Comparison of ENCODE assay signal across 23 cellular contexts in the genomic region with DNA sequence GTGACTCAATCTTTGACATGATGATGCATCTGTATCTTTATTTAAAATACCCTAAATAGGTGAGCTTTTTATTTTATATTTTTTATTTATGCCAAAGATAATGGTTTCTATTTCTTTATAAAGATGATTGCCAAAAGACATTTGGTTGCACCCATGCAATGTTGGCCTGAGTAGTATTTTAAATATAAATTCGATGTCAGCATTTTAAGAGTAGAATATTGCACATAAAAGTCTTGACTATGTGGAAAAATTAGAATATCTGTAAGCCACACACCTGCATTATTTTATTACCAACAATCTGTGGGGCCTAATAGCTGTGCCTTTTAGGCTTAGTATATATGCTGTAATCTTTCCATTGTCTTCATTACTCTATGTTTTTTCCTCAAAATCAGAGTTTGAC.
DNase-seq lines count a peak whose midpoint lies in the region; FAIRE-seq and TF ChIP-seq lines count a peak whose summit lies in the region.
"Had no signal": no experiment of that assay in that cellular context is flagged by ENCODE, and none has a peak within 500 bp of the region (broad histone marks: within the 10 kb centered on the region; RNA-seq: fewer than 3 reads in every experiment).

No MANE protein-coding gene starts in this region.

- TF ChIP-seq CTCF in endodermal cell (conservative IDR thresholded peaks at IDR 0.05) (no peak), type B pancreatic cell (conservative IDR thresholded peaks at IDR 0.05) (no peak)

- H3K9me3 ChIP-seq in endodermal cell (ENCODE audit: control insufficient read depth, low read length), result no peaks in the 10 kb centered on the region
- H3K9me3 ChIP-seq: BLaER1 treated with 17β-estradiol and CSF1 and Interleukin-3, amounts not matched to agents 10 nM and 100 nM; Caco-2 had no signal

- FAIRE-seq in islet of Langerhans (lab: Jason Lieb, UNC), result peak; percentile 64
- FAIRE-seq: GM12878, GM12892, GM18507 had no signal

- 100% methylated on average over 1 of the region's 1 CpG; no CpG with 5 or more reads in 1 of the 2 experiments for WGBS in endodermal cell (ENCODE audit: insufficient coverage in 1 of 2, insufficient read length in 1 of 2), 2 experiments

- H3K4me3 Mint-ChIP-seq in endodermal cell (no peak overlapping the region), type B pancreatic cell (no peak overlapping the region)
- H3K4me3 Mint-ChIP-seq in activated CD4-positive, alpha-beta T cell treated with anti-CD3 and anti-CD28 coated beads, Interleukin-2, amount 10 ng/mL, durations not matched to agents 7 days and 5 days, result no peak overlapping the region
- H3K4me3 Mint-ChIP-seq: B cell; CD4-positive, alpha-beta T cell; CD8-positive, alpha-beta T cell had no signal

- H3K4me3 ChIP-seq in endodermal cell (ENCODE audit: low read length), result no peak overlapping the region
- H3K4me3 ChIP-seq: BLaER1 treated with 17β-estradiol and CSF1 and Interleukin-3, amounts not matched to agents 10 nM and 100 nM; GM12878 had no signal

- H3K27me3 ChIP-seq in endodermal cell (ENCODE audit: control insufficient read depth, insufficient read depth, low read length, poor library complexity, severe bottlenecking), result no peaks in the 10 kb centered on the region

- H3K4me1 Mint-ChIP-seq in endodermal cell (peaks cover 26% of the 10 kb centered on the region), type B pancreatic cell (ENCODE audit: unreplicated experiment) (no peaks in the 10 kb centered on the region)
- no peaks in the 10 kb centered on the region for H3K4me1 Mint-ChIP-seq in activated CD4-positive, alpha-beta T cell treated with anti-CD3 and anti-CD28 coated beads, Interleukin-2, amount 10 ng/mL, durations not matched to agents 7 days and 5 days
- H3K4me1 Mint-ChIP-seq: B cell had no signal

- H3K27ac ChIP-seq in endodermal cell (ENCODE audit: low read depth, low read length), result no peak overlapping the region
- H3K27ac ChIP-seq: BLaER1 treated with 17β-estradiol and CSF1 and Interleukin-3, amounts not matched to agents 10 nM and 100 nM; C4-2B had no signal

- peak overlapping the region; percentile 41 for H3K9ac ChIP-seq in endodermal cell (ENCODE audit: extremely low read depth, low read length, poor library complexity, severe bottlenecking)
- H3K9ac ChIP-seq: BLaER1 treated with 17β-estradiol and CSF1 and Interleukin-3, amounts not matched to agents 10 nM and 100 nM had no signal

- H3K27me3 Mint-ChIP-seq in endodermal cell (ENCODE audit: insufficient read depth) (no peaks in the 10 kb centered on the region), type B pancreatic cell (no peaks in the 10 kb centered on the region)
- no peaks in the 10 kb centered on the region for H3K27me3 Mint-ChIP-seq in activated CD4-positive, alpha-beta T cell treated with anti-CD3 and anti-CD28 coated beads, Interleukin-2, amount 10 ng/mL, durations not matched to agents 7 days and 5 days
- H3K27me3 Mint-ChIP-seq: B cell; CD4-positive, alpha-beta T cell had no signal

- no peak for DNase-seq in endodermal cell
- no peak for DNase-seq in type B pancreatic cell (ENCODE audit: extremely low spot score, unreplicated experiment)
- no peak for DNase-seq in activated CD4-positive, alpha-beta T cell treated with anti-CD3 and anti-CD28 coated beads, Interleukin-2, amount 10 ng/mL, durations not matched to agents 7 days and 5 days
- DNase-seq in kidney glomerular epithelial cell (lab: John Stamatoyannopoulos, UW), result no peak
- no peak for DNase-seq in AML-193 (lab: John Stamatoyannopoulos, UW)
- DNase-seq: 8988T; ACHN; Calu3; CD4-positive, alpha-beta T cell; CD8-positive, alpha-beta T cell; DMS 273 treated with DMSO at 0.1 percent for 48 hours; DMS79; DND-41; EL; GDM1 had no signal

- POLR2A ChIA-PET in activated CD4-positive, alpha-beta T cell treated with anti-CD3 and anti-CD28 coated beads, Interleukin-2, amount 10 ng/mL, durations not matched to agents 7 days and 5 days (lab: Charles Lee), result no interaction called here

- H3K9me3 Mint-ChIP-seq in endodermal cell (peaks cover 9% of the 10 kb centered on the region), type B pancreatic cell (no peaks in the 10 kb centered on the region)
- H3K9me3 Mint-ChIP-seq in activated CD4-positive, alpha-beta T cell treated with anti-CD3 and anti-CD28 coated beads, Interleukin-2, amount 10 ng/mL, durations not matched to agents 7 days and 5 days, result peaks cover 3% of the 10 kb centered on the region
- H3K9me3 Mint-ChIP-seq: CD8-positive, alpha-beta T cell had no signal

- peaks cover 2% of the 10 kb centered on the region for H3K36me3 Mint-ChIP-seq in endodermal cell (ENCODE audit: low read depth)
- H3K36me3 Mint-ChIP-seq in type B pancreatic cell, result no peaks in the 10 kb centered on the region
- H3K36me3 Mint-ChIP-seq in activated CD4-positive, alpha-beta T cell treated with anti-CD3 and anti-CD28 coated beads, Interleukin-2, amount 10 ng/mL, durations not matched to agents 7 days and 5 days (ENCODE audit: low read depth), result no peaks in the 10 kb centered on the region
- H3K36me3 Mint-ChIP-seq: CD8-positive, alpha-beta T cell had no signal

- CTCF ChIA-PET in activated CD4-positive, alpha-beta T cell treated with anti-CD3 and anti-CD28 coated beads, Interleukin-2, amount 10 ng/mL, durations not matched to agents 7 days and 5 days (lab: Charles Lee), result no interaction called here

- no peaks in the 10 kb centered on the region for H3K36me3 ChIP-seq in endodermal cell (ENCODE audit: control insufficient read depth, insufficient read depth, low read length)
- H3K36me3 ChIP-seq: BLaER1 treated with 17β-estradiol and CSF1 and Interleukin-3, amounts not matched to agents 10 nM and 100 nM had no signal

- no peaks in the 10 kb centered on the region for H3K4me1 ChIP-seq in endodermal cell (ENCODE audit: control insufficient read depth, insufficient read depth, low read length)
- H3K4me1 ChIP-seq: BLaER1 treated with 17β-estradiol and CSF1 and Interleukin-3, amounts not matched to agents 10 nM and 100 nM had no signal

- H3K27ac Mint-ChIP-seq in endodermal cell, result peak overlapping the region; percentile 95
- H3K27ac Mint-ChIP-seq in type B pancreatic cell, result peak overlapping the region; percentile 12
- no peak overlapping the region for H3K27ac Mint-ChIP-seq in activated CD4-positive, alpha-beta T cell treated with anti-CD3 and anti-CD28 coated beads, Interleukin-2, amount 10 ng/mL, durations not matched to agents 7 days and 5 days
- H3K27ac Mint-ChIP-seq: B cell; CD4-positive, alpha-beta T cell; CD8-positive, alpha-beta T cell had no signal
